In the genomic region with DNA sequence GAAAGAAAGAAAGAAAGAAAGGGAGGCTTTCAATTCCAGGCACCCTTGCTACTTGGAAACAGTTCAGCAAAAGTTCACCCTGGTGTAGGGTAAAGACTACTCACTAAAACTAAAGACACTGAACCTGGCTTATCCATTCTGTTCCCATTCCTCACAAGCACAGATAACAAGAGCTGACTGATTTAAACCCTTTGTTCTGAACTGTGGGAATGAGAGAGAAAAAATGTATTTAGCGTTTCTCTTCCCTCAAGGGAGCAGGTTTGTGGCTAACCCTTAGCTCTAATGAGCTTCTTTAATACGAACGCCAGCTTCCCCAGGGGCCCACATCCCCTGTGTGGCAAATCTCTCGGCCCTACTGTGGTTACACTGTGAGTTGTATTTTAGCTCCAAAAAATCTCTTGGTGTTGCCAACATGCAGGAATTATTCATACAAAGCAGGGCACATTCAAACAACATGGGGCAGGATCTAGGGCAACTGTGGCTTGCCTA, we compare ENCODE assay signal across 12 cellular contexts. TPM values are rescaled to one million over a fixed set of nuclear protein-coding genes. Genes with fewer than 3 reads are reported as not detected.
DNase-seq lines count a peak whose midpoint lies in the region; TF ChIP-seq lines count a peak whose summit lies in the region.
"Had no signal": no experiment of that assay in that cellular context is flagged by ENCODE, and none has a peak within 500 bp of the region (broad histone marks: within the 10 kb centered on the region; RNA-seq: fewer than 3 reads in every experiment).

No MANE protein-coding gene starts in this region.

- in situ Hi-C loops in KBM-7 (cut with MboI; ENCODE audit: low pct_unique_long_range_greater_than_20kb, low sequenced_read_pairs), result no loop called here

- H3K36me3 Mint-ChIP-seq in activated CD4-positive, alpha-beta T cell treated with anti-CD3 and anti-CD28 coated beads, Interleukin-2, amount 10 ng/mL, durations not matched to agents 24 days and 14 days (ENCODE audit: low read depth), result peaks cover 11% of the 10 kb centered on the region
- peaks cover 26% of the 10 kb centered on the region for H3K36me3 Mint-ChIP-seq in endodermal cell (ENCODE audit: low read depth)

- no peaks in the 10 kb centered on the region for H3K27me3 ChIP-seq in endodermal cell (ENCODE audit: control insufficient read depth, insufficient read depth, low read length, poor library complexity, severe bottlenecking)
- H3K27me3 ChIP-seq: spleen had no signal

- intact Hi-C loops in activated CD4-positive, alpha-beta T cell treated with anti-CD3 and anti-CD28 coated beads, Interleukin-2, amount 10 ng/mL, durations not matched to agents 24 days and 14 days (cut with micrococcal nuclease), result loop anchor here (10.0 kb wide), 1 partner anchor 464 kb away; no protein-coding TSS in a partner anchor

- peaks cover 3% of the 10 kb centered on the region for H3K27me3 Mint-ChIP-seq in activated CD4-positive, alpha-beta T cell treated with anti-CD3 and anti-CD28 coated beads, Interleukin-2, amount 10 ng/mL, durations not matched to agents 24 days and 14 days
- peaks cover 2% of the 10 kb centered on the region for H3K27me3 Mint-ChIP-seq in endodermal cell (ENCODE audit: insufficient read depth)
- H3K27me3 Mint-ChIP-seq: T-cell had no signal

- peak; percentile 21 for DNase-seq in activated CD4-positive, alpha-beta T cell treated with anti-CD3 and anti-CD28 coated beads, Interleukin-2, amount 10 ng/mL, durations not matched to agents 24 days and 14 days
- no peak for DNase-seq in activated CD4-positive, alpha-beta T cell treated with anti-CD3 and anti-CD28 coated beads for 1 hour
- DNase-seq in KBM-7 (peak; percentile 15), endodermal cell (no peak), smooth muscle cell of the brain vasculature (ENCODE audit: low read depth, low spot score) (peak; percentile 91), NCI-H1417 treated with DMSO at 0.1 percent for 48 hours (lab: John Stamatoyannopoulos, UW) (no peak), DMS53 treated with DMSO at 0.1 percent for 48 hours (lab: John Stamatoyannopoulos, UW; ENCODE audit: unreplicated experiment) (no peak)
- DNase-seq in activated naive CD4-positive, alpha-beta T cell treated with anti-CD3 and anti-CD28 coated beads, Interleukin-2, amount 50 U/mL, for 16 hours, result no peak
- DNase-seq: ACHN, NCI-H526 treated with DMSO at 0.1 percent for 48 hours, spleen, T-cell had no signal

- no peak overlapping the region for H3K9ac ChIP-seq in endodermal cell (ENCODE audit: extremely low read depth, low read length, poor library complexity, severe bottlenecking)

- H3K4me1 ChIP-seq in endodermal cell (ENCODE audit: control insufficient read depth, insufficient read depth, low read length), result no peaks in the 10 kb centered on the region

- H3K9me3 Mint-ChIP-seq in activated CD4-positive, alpha-beta T cell treated with anti-CD3 and anti-CD28 coated beads, Interleukin-2, amount 10 ng/mL, durations not matched to agents 24 days and 14 days, result peaks cover 10% of the 10 kb centered on the region
- H3K9me3 Mint-ChIP-seq in endodermal cell, result peaks cover 21% of the 10 kb centered on the region

- peaks cover under 1% of the 10 kb centered on the region for H3K4me1 Mint-ChIP-seq in activated CD4-positive, alpha-beta T cell treated with anti-CD3 and anti-CD28 coated beads, Interleukin-2, amount 10 ng/mL, durations not matched to agents 24 days and 14 days
- peaks cover 16% of the 10 kb centered on the region for H3K4me1 Mint-ChIP-seq in endodermal cell

- 86% methylated on average over 4 of the region's 4 CpGs; no CpG with 5 or more reads in 1 of the 2 experiments for WGBS in endodermal cell (ENCODE audit: insufficient coverage in 1 of 2, insufficient read length in 1 of 2), 2 experiments

- no peak overlapping the region for H3K27ac Mint-ChIP-seq in activated CD4-positive, alpha-beta T cell treated with anti-CD3 and anti-CD28 coated beads, Interleukin-2, amount 10 ng/mL, durations not matched to agents 24 days and 14 days
- H3K27ac Mint-ChIP-seq in endodermal cell, result peak overlapping the region; percentile 28
- H3K27ac Mint-ChIP-seq: T-cell had no signal

- H3K4me3 ChIP-seq in endodermal cell (ENCODE audit: low read length), result no peak overlapping the region
- H3K4me3 ChIP-seq: spleen had no signal

- H3K4me3 Mint-ChIP-seq in activated CD4-positive, alpha-beta T cell treated with anti-CD3 and anti-CD28 coated beads, Interleukin-2, amount 10 ng/mL, durations not matched to agents 24 days and 14 days, result no peak overlapping the region
- no peak overlapping the region for H3K4me3 Mint-ChIP-seq in endodermal cell

- H3K27ac ChIP-seq in endodermal cell (ENCODE audit: low read depth, low read length), result no peak overlapping the region
- H3K27ac ChIP-seq: spleen had no signal

- no peak for TF ChIP-seq CTCF in endodermal cell (conservative IDR thresholded peaks at IDR 0.05)

- no peaks in the 10 kb centered on the region for H3K36me3 ChIP-seq in endodermal cell (ENCODE audit: control insufficient read depth, insufficient read depth, low read length)
- H3K36me3 ChIP-seq: spleen had no signal

- H3K9me3 ChIP-seq in endodermal cell (ENCODE audit: control insufficient read depth, low read length), result peaks cover 20% of the 10 kb centered on the region

RNA-seq across cellular contexts. Expression of gene PRTFDC1, which starts 23.3 kb away (rescaled TPM):
- 0.21 and 0.50 TPM in 2 replicates for total RNA-seq in activated CD4-positive, alpha-beta T cell treated with anti-CD3 and anti-CD28 coated beads, Interleukin-2, amount 10 ng/mL, durations not matched to agents 24 days and 14 days
- 10 to 100 TPM; 14.5 to 18.3 TPM for total RNA-seq in endodermal cell
- 16.1 TPM for polyA plus RNA-seq in endodermal cell (2013, experiment 1 of 2)
- polyA plus RNA-seq in endodermal cell (2013, experiment 2 of 2), result 16.3 TPM

Comparison
In these comparisons a context has a peak if more than half of its experiments do, and no peak if none do; other contexts are left out.
1. DNase-seq: peak in activated CD4-positive, alpha-beta T cell treated with anti-CD3 and anti-CD28 coated beads, Interleukin-2, amount 10 ng/mL, durations not matched to agents 24 days and 14 days (single experiment), KBM-7 (single experiment) and smooth muscle cell of the brain vasculature (single experiment); none in activated CD4-positive, alpha-beta T cell treated with anti-CD3 and anti-CD28 coated beads for 1 hour (single experiment), endodermal cell (single experiment), activated naive CD4-positive, alpha-beta T cell treated with anti-CD3 and anti-CD28 coated beads, Interleukin-2, amount 50 U/mL, for 16 hours (single experiment), NCI-H1417 treated with DMSO at 0.1 percent for 48 hours (single experiment) and DMS53 treated with DMSO at 0.1 percent for 48 hours (single experiment).
2. RNA of gene PRTFDC1, which starts 23.3 kb away (total RNA-seq): 14.5 to 18.3 TPM in endodermal cell; 0.21 to 0.50 TPM in activated CD4-positive, alpha-beta T cell treated with anti-CD3 and anti-CD28 coated beads, Interleukin-2, amount 10 ng/mL, durations not matched to agents 24 days and 14 days; every median in the first group is over 10 times any median in the second.